Comparison of ENCODE assay signal across 9 cellular contexts in genomic region chr21:41926807-41927171, GRCh38. TPM values are rescaled to one million over a fixed set of nuclear protein-coding genes. Genes with fewer than 3 reads are reported as not detected.
DNase-seq lines count a peak whose midpoint lies in the region; ATAC-seq and TF ChIP-seq lines count a peak whose summit lies in the region.
"Had no signal": no experiment of that assay in that cellular context is flagged by ENCODE, and none has a peak within 500 bp of the region (broad histone marks: within the 10 kb centered on the region; RNA-seq: fewer than 3 reads in every experiment).

No MANE protein-coding gene starts in this region.

- intact Hi-C loops in activated naive CD4-positive, alpha-beta T cell treated with anti-CD3 and anti-CD28 coated beads for 36 hours (cut with micrococcal nuclease) = loop anchor here (1.0 to 10.0 kb wide), 8 partner anchors 25 to 478 kb away; partner anchors contain the start of genes PRDM15, UBASH3A and ZBTB21
- intact Hi-C loops in right lobe of liver (cut with DNase I) = no loop called here
- intact Hi-C loops in transverse colon (cut with DNase I; ENCODE audit: low total_unique reads) = no loop called here

- no peaks in the 10 kb centered on the region for H3K36me3 Mint-ChIP-seq in activated naive CD4-positive, alpha-beta T cell treated with anti-CD3 and anti-CD28 coated beads for 36 hours (ENCODE audit: low read depth)
- H3K36me3 Mint-ChIP-seq in activated naive CD4-positive, alpha-beta T cell treated with anti-CD3 and anti-CD28 coated beads, Interleukin-2, amount 50 U/mL, for 72 hours = peaks cover 12 to 14% of the 10 kb centered on the region in 2 donors

- no peaks in the 10 kb centered on the region for H3K27me3 Mint-ChIP-seq in activated naive CD4-positive, alpha-beta T cell treated with anti-CD3 and anti-CD28 coated beads for 36 hours (ENCODE audit: low read depth)

- TF ChIP-seq CTCF in right lobe of liver (IDR thresholded peaks at IDR 0.05) (no peak), transverse colon (IDR thresholded peaks at IDR 0.05) (no peak)

- H3K27ac ChIP-seq in right lobe of liver = peak overlapping the region; percentile 81 to 88 (median 87)
- peak overlapping the region; percentile 83 to 90 (median 86) for H3K27ac ChIP-seq in transverse colon

- H3K36me3 ChIP-seq in right lobe of liver = no peaks in the 10 kb centered on the region
- H3K36me3 ChIP-seq in transverse colon = no peaks in the 10 kb centered on the region

- H3K27me3 ChIP-seq in right lobe of liver (no peaks in the 10 kb centered on the region), transverse colon (no peaks in the 10 kb centered on the region)

- TF ChIP-seq POLR2A in right lobe of liver (IDR thresholded peaks at IDR 0.05) = no peak
- TF ChIP-seq POLR2A in transverse colon (IDR thresholded peaks at IDR 0.05) = no peak

- in situ Hi-C loops in transverse colon (cut with MboI; ENCODE audit: low pct_ligation_motif_present in 1 of 4, low pct_unique_long_range_greater_than_20kb in 1 of 4, low sequenced_read_pairs in 3 of 4) = loop anchor here in 1 of 4 donors (25.0 kb wide), 1 partner anchor 186 kb away; no protein-coding TSS in a partner anchor

- H3K4me1 ChIP-seq in right lobe of liver (peaks cover 0 to 25% (median 5%) of the 10 kb centered on the region in 4 donors), transverse colon (peaks cover 7 to 48% (median 30%) of the 10 kb centered on the region in 4 donors)

- peak overlapping the region; percentile 20 to 52 (median 46) for H3K4me3 ChIP-seq in right lobe of liver
- H3K4me3 ChIP-seq in transverse colon = peak overlapping the region in 3 of 4 donors; percentile 32 to 48 (median 33)

- peaks cover 68% of the 10 kb centered on the region for H3K4me1 Mint-ChIP-seq in activated naive CD4-positive, alpha-beta T cell treated with anti-CD3 and anti-CD28 coated beads for 36 hours (ENCODE audit: low read depth)

- peak overlapping the region; percentile 97 for H3K27ac Mint-ChIP-seq in activated naive CD4-positive, alpha-beta T cell treated with anti-CD3 and anti-CD28 coated beads for 36 hours
- peak overlapping the region; percentile 94 to 98 for H3K27ac Mint-ChIP-seq in activated naive CD4-positive, alpha-beta T cell treated with anti-CD3 and anti-CD28 coated beads, Interleukin-2, amount 50 U/mL, for 72 hours

- DNase-seq in activated naive CD4-positive, alpha-beta T cell treated with anti-CD3 and anti-CD28 coated beads for 36 hours = no peak
- no peak for DNase-seq in activated naive CD4-positive, alpha-beta T cell (lab: John Stamatoyannopoulos, UW)
- DNase-seq in activated naive CD4-positive, alpha-beta T cell treated with anti-CD3 and anti-CD28 coated beads, Interleukin-2, amount 50 U/mL, for 72 hours (ENCODE audit: low spot score in 2 of 2) = no peak
- no peak for DNase-seq in right lobe of liver
- DNase-seq in transverse colon = no peak
- no peak for DNase-seq in effector CD4-positive, alpha-beta T cell
- no peak for DNase-seq in glomerular visceral epithelial cell (ENCODE audit: extremely low spot score)
- DNase-seq in iPS-NIHi7 (ENCODE audit: extremely low spot score) = no peak
- DNase-seq: DMS153 had no signal

- peak overlapping the region; percentile 85 for H3K4me3 Mint-ChIP-seq in activated naive CD4-positive, alpha-beta T cell treated with anti-CD3 and anti-CD28 coated beads for 36 hours

- no peak for TF ChIP-seq EP300 in transverse colon (IDR thresholded peaks at IDR 0.05; ENCODE audit: low read depth)

- no peak for ATAC-seq in activated naive CD4-positive, alpha-beta T cell treated with anti-CD3 and anti-CD28 coated beads, Interleukin-2, amount 50 U/mL, for 72 hours
- ATAC-seq in right lobe of liver = peak in 2 of 4 donors; percentile 6 to 7

- no peaks in the 10 kb centered on the region for H3K9me3 Mint-ChIP-seq in activated naive CD4-positive, alpha-beta T cell treated with anti-CD3 and anti-CD28 coated beads for 36 hours
- H3K9me3 Mint-ChIP-seq in activated naive CD4-positive, alpha-beta T cell treated with anti-CD3 and anti-CD28 coated beads, Interleukin-2, amount 50 U/mL, for 72 hours = no peaks in the 10 kb centered on the region

- CTCF ChIA-PET in activated naive CD4-positive, alpha-beta T cell treated with anti-CD3 and anti-CD28 coated beads for 36 hours (lab: Charles Lee) = interaction anchor here (1.2 to 1.3 kb wide), 3 partner anchors 74 to 332 kb away, joined by 3 to 4 read pairs (median 3); no protein-coding TSS in a partner anchor

- 12% methylated on average over 3 of the region's 3 CpGs for WGBS in right lobe of liver (ENCODE audit: insufficient coverage, low coverage, low lambda C conversion rate, missing lambda C conversion rate)
- 15 to 18% methylated on average over 3 of the region's 3 CpGs for WGBS in transverse colon (ENCODE audit: low coverage in 1 of 2), 2 donors

- H3K9me3 ChIP-seq in right lobe of liver (no peaks in the 10 kb centered on the region), transverse colon (no peaks in the 10 kb centered on the region)

RNA-seq across cellular contexts. Expression of gene C2CD2, which starts 27.0 kb away (rescaled TPM):
- total RNA-seq in activated naive CD4-positive, alpha-beta T cell treated with anti-CD3 and anti-CD28 coated beads for 36 hours = 1 to 10 TPM; 6.9 to 7.3 TPM
- 10 to 100 TPM; 15.8 to 24.7 TPM for total RNA-seq in activated naive CD4-positive, alpha-beta T cell treated with anti-CD3 and anti-CD28 coated beads, Interleukin-2, amount 50 U/mL, for 72 hours
- total RNA-seq in right lobe of liver = 10 to 100 TPM in 1 of 6 experiments, 1 to 10 TPM in 5; 7.3 to 11.4 (median 8.3) TPM
- total RNA-seq in transverse colon = 10 to 100 TPM in 1 of 4 donors, 1 to 10 TPM in 3; 3.0 to 15.7 (median 7.4) TPM

RNA-seq across cellular contexts. Expression of gene PRDM15, which starts 47.6 kb away (rescaled TPM):
- total RNA-seq in activated naive CD4-positive, alpha-beta T cell treated with anti-CD3 and anti-CD28 coated beads for 36 hours = 1 to 10 TPM; 9.6 to 9.8 TPM
- total RNA-seq in activated naive CD4-positive, alpha-beta T cell treated with anti-CD3 and anti-CD28 coated beads, Interleukin-2, amount 50 U/mL, for 72 hours = 10 to 100 TPM; 13.1 to 23.0 TPM
- 1 to 10 TPM; 1.9 to 4.0 (median 2.7) TPM for total RNA-seq in right lobe of liver
- total RNA-seq in transverse colon = 10 to 100 TPM in 2 of 4 donors, 1 to 10 TPM in 2; 6.4 to 88.4 (median 21.1) TPM
